27 cellular contexts compared by ENCODE assay signal in the genomic region with DNA sequence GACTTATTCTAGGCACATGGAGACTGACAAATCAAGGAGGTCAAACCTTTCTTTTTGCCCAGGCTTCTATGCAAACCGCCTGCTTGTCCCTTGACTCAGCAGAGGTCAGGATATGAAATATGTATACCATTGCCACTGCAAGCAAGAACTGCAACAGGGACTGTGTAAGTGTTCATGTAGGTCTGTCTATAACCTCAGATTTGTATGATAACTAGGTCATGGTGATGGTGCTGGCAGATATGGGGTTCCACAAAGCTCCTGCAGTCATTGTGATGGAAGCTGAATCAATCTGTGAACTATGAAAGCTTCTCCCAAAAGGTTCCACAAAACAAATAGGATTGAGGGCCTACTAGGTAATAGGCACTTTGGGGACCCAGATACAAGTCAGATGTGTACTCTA.
"Had no signal": no experiment of that assay in that cellular context is flagged by ENCODE, and none has a peak within 500 bp of the region (broad histone marks: within the 10 kb centered on the region; RNA-seq: fewer than 3 reads in every experiment).

No MANE protein-coding gene starts in this region.

- DNase-seq: stimulated activated CD4-positive, alpha-beta T cell treated with anti-CD3 and anti-CD28 coated beads, Interleukin-2, amount 100 ng/mL, for 48 hours; stimulated activated CD4-positive, alpha-beta T cell treated with anti-CD3 and anti-CD28 coated beads, Interleukin-4, amount 100 ng/mL, for 1 hour; stimulated activated CD4-positive, alpha-beta T cell treated with anti-CD3 and anti-CD28 coated beads, Interleukin-4, amount 100 ng/mL, for 24 hours; stimulated activated CD4-positive, alpha-beta T cell treated with anti-CD3 and anti-CD28 coated beads, Interleukin-4, amount 100 ng/mL, for 4 hours; stimulated activated CD8-positive, alpha-beta memory T cell treated with anti-CD3 and anti-CD28 coated beads, Interleukin-4, amount 100 ng/mL, for 48 hours; stimulated activated naive B cell treated with anti-CD40 and anti-IgM and Interleukin-4, amounts not matched to agents 10 μg/mL and 1 μg/mL and 100 μg/mL, for 72 hours; stimulated activated naive CD4-positive, alpha-beta T cell; stimulated activated naive CD4-positive, alpha-beta T cell treated with Interleukin-2 at 50 U/mL for 16 hours; stimulated activated naive CD8-positive, alpha-beta T cell treated with anti-CD3 and anti-CD28 coated beads, Interleukin-15, amount 100 ng/mL, for 72 hours; stimulated activated naive CD8-positive, alpha-beta T cell treated with anti-CD3 and anti-CD28 coated beads, Interleukin-15, Interleukin-2, amounts not matched to agents 100 U/mL and 50 U/mL, for 24 hours; stomach; substantia nigra; testis; thyroid gland; tibial artery; transverse colon; trophoblast cell; upper lobe of left lung; upper lobe of right lung; uterus had no signal

- H3K36me3 Mint-ChIP-seq: stimulated activated effector memory CD8-positive, alpha-beta T cell treated with anti-CD3 and anti-CD28 coated beads, Interleukin-12 subunit alpha, Interleukin-12 subunit beta, amount 100 ng/mL, for 72 hours; stimulated activated memory B cell treated with anti-CD40 and anti-IgM and Interleukin-4, amounts not matched to agents 10 μg/mL and 1 μg/mL and 100 μg/mL, for 72 hours; stimulated activated naive B cell treated with anti-CD40 and anti-IgM and Interleukin-4, amounts not matched to agents 10 μg/mL and 1 μg/mL and 100 μg/mL, for 72 hours had no signal

- H3K4me1 ChIP-seq: stomach, suprapubic skin, testis, tibial artery, tibial nerve, transverse colon, upper lobe of left lung, upper lobe of right lung, uterus, vagina had no signal

- H3K4me1 Mint-ChIP-seq: stimulated activated effector memory CD8-positive, alpha-beta T cell treated with anti-CD3 and anti-CD28 coated beads, Interleukin-12 subunit alpha, Interleukin-12 subunit beta, amount 100 ng/mL, for 72 hours; stimulated activated memory B cell treated with anti-CD40 and anti-IgM and Interleukin-4, amounts not matched to agents 10 μg/mL and 1 μg/mL and 100 μg/mL, for 72 hours; stimulated activated naive B cell treated with anti-CD40 and anti-IgM and Interleukin-4, amounts not matched to agents 10 μg/mL and 1 μg/mL and 100 μg/mL, for 72 hours; stimulated activated naive CD8-positive, alpha-beta T cell treated with anti-CD3 and anti-CD28 coated beads, Interleukin-15, amount 100 ng/mL, for 72 hours had no signal

- H3K4me3 ChIP-seq: stomach, suprapubic skin, testis, thoracic aorta, thyroid gland, tibial artery, tibial nerve, transverse colon, upper lobe of left lung, upper lobe of right lung, uterus, vagina had no signal

- H3K27ac ChIP-seq: stomach, suprapubic skin, testis, thoracic aorta, thyroid gland, tibial artery, tibial nerve, transverse colon, upper lobe of left lung, upper lobe of right lung, uterus, vagina had no signal

- H3K27ac Mint-ChIP-seq: stimulated activated effector memory CD8-positive, alpha-beta T cell treated with anti-CD3 and anti-CD28 coated beads, Interleukin-12 subunit alpha, Interleukin-12 subunit beta, amount 100 ng/mL, for 72 hours; stimulated activated memory B cell treated with anti-CD40 and anti-IgM and Interleukin-4, amounts not matched to agents 10 μg/mL and 1 μg/mL and 100 μg/mL, for 72 hours; stimulated activated naive B cell treated with anti-CD40 and anti-IgM and Interleukin-4, amounts not matched to agents 10 μg/mL and 1 μg/mL and 100 μg/mL, for 72 hours; stimulated activated naive CD8-positive, alpha-beta T cell treated with anti-CD3 and anti-CD28 coated beads, Interleukin-15, amount 100 ng/mL, for 72 hours; stimulated activated naive CD8-positive, alpha-beta T cell treated with anti-CD3 and anti-CD28 coated beads, Interleukin-15, Interleukin-2, amounts not matched to agents 100 ng/mL and 50 ng/mL, for 24 hours had no signal

- H3K9me3 Mint-ChIP-seq: stimulated activated effector memory CD8-positive, alpha-beta T cell treated with anti-CD3 and anti-CD28 coated beads, Interleukin-12 subunit alpha, Interleukin-12 subunit beta, amount 100 ng/mL, for 72 hours; stimulated activated memory B cell treated with anti-CD40 and anti-IgM and Interleukin-4, amounts not matched to agents 10 μg/mL and 1 μg/mL and 100 μg/mL, for 72 hours; stimulated activated naive B cell treated with anti-CD40 and anti-IgM and Interleukin-4, amounts not matched to agents 10 μg/mL and 1 μg/mL and 100 μg/mL, for 72 hours; stimulated activated naive CD8-positive, alpha-beta T cell treated with anti-CD3 and anti-CD28 coated beads, Interleukin-15, Interleukin-2, amounts not matched to agents 100 ng/mL and 50 ng/mL, for 24 hours had no signal

- H3K27me3 Mint-ChIP-seq: stimulated activated naive B cell treated with anti-CD40 and anti-IgM and Interleukin-4, amounts not matched to agents 10 μg/mL and 1 μg/mL and 100 μg/mL, for 72 hours; stimulated activated naive CD8-positive, alpha-beta T cell treated with anti-CD3 and anti-CD28 coated beads, Interleukin-15, amount 100 ng/mL, for 72 hours had no signal

- H3K4me3 Mint-ChIP-seq: stimulated activated effector memory CD8-positive, alpha-beta T cell treated with anti-CD3 and anti-CD28 coated beads, Interleukin-12 subunit alpha, Interleukin-12 subunit beta, amount 100 ng/mL, for 72 hours; stimulated activated memory B cell treated with anti-CD40 and anti-IgM and Interleukin-4, amounts not matched to agents 10 μg/mL and 1 μg/mL and 100 μg/mL, for 72 hours; stimulated activated naive B cell treated with anti-CD40 and anti-IgM and Interleukin-4, amounts not matched to agents 10 μg/mL and 1 μg/mL and 100 μg/mL, for 72 hours; stimulated activated naive CD8-positive, alpha-beta T cell treated with anti-CD3 and anti-CD28 coated beads, Interleukin-15, amount 100 ng/mL, for 72 hours; stimulated activated naive CD8-positive, alpha-beta T cell treated with anti-CD3 and anti-CD28 coated beads, Interleukin-15, Interleukin-2, amounts not matched to agents 100 ng/mL and 50 ng/mL, for 24 hours had no signal

- H3K27me3 ChIP-seq: stomach, suprapubic skin, testis, thyroid gland, tibial artery, tibial nerve, transverse colon, upper lobe of left lung, upper lobe of right lung, uterus, vagina had no signal

- H3K36me3 ChIP-seq: stomach, suprapubic skin, thoracic aorta, thyroid gland, tibial artery, tibial nerve, transverse colon, upper lobe of left lung, upper lobe of right lung, uterus, vagina had no signal

- ATAC-seq: stimulated activated effector memory CD8-positive, alpha-beta T cell treated with anti-CD3 and anti-CD28 coated beads, Interleukin-12 subunit alpha, Interleukin-12 subunit beta, amount 100 ng/mL, for 72 hours; stimulated activated memory B cell treated with anti-CD40 and anti-IgM and Interleukin-4, amounts not matched to agents 10 μg/mL and 1 μg/mL and 100 μg/mL, for 72 hours; stimulated activated naive B cell treated with anti-CD40 and anti-IgM and Interleukin-4, amounts not matched to agents 10 μg/mL and 1 μg/mL and 100 μg/mL, for 72 hours; stimulated activated naive CD8-positive, alpha-beta T cell treated with anti-CD3 and anti-CD28 coated beads, Interleukin-15, amount 100 ng/mL, for 72 hours; stimulated activated naive CD8-positive, alpha-beta T cell treated with anti-CD3 and anti-CD28 coated beads, Interleukin-15, Interleukin-2, amounts not matched to agents 100 U/mL and 50 U/mL, for 24 hours; upper lobe of right lung had no signal

- H3K9me3 ChIP-seq: stomach, suprapubic skin, testis, thoracic aorta, thyroid gland, tibial artery, tibial nerve, transverse colon, upper lobe of left lung, upper lobe of right lung, uterus, vagina had no signal
